Comparison of ENCODE assay signal across 15 cellular contexts in genomic region chr6:88616380-88616779, GRCh38.
DNase-seq lines count a peak whose midpoint lies in the region; ATAC-seq lines count a peak whose summit lies in the region.
"Had no signal": no experiment of that assay in that cellular context is flagged by ENCODE, and none has a peak within 500 bp of the region (broad histone marks: within the 10 kb centered on the region; RNA-seq: fewer than 3 reads in every experiment).

No MANE protein-coding gene starts in this region.

- peak overlapping the region; percentile 95 for H3K27ac Mint-ChIP-seq in memory B cell
- H3K27ac Mint-ChIP-seq: activated CD8-positive, alpha-beta memory T cell treated with anti-CD3 and anti-CD28 coated beads, Interleukin-2, amount 10 ng/mL, durations not matched to agents 7 days and 5 days; dendritic cell treated with granulocyte-macrophage colony-stimulating factor and Interleukin-4, amounts not matched to agents 40 ng/mL and 50 ng/mL, for 4 days had no signal

- peaks cover 30% of the 10 kb centered on the region for H3K36me3 Mint-ChIP-seq in memory B cell

- no peaks in the 10 kb centered on the region for H3K27me3 Mint-ChIP-seq in memory B cell
- H3K27me3 Mint-ChIP-seq: activated CD8-positive, alpha-beta memory T cell treated with anti-CD3 and anti-CD28 coated beads, Interleukin-2, amount 10 ng/mL, durations not matched to agents 7 days and 5 days; dendritic cell treated with granulocyte-macrophage colony-stimulating factor and Interleukin-4, amounts not matched to agents 40 ng/mL and 50 ng/mL, for 4 days had no signal

- peaks cover 20% of the 10 kb centered on the region for H3K4me1 Mint-ChIP-seq in memory B cell
- H3K4me1 Mint-ChIP-seq: activated CD8-positive, alpha-beta memory T cell treated with anti-CD3 and anti-CD28 coated beads, Interleukin-2, amount 10 ng/mL, durations not matched to agents 7 days and 5 days had no signal

- ATAC-seq in GM18861 (IDR thresholded peaks at IDR 0.05; ENCODE audit: unreplicated experiment) (peak; percentile 56), GM21447 (IDR thresholded peaks at IDR 0.05; ENCODE audit: unreplicated experiment) (peak; percentile 60), HG02970 (IDR thresholded peaks at IDR 0.05; ENCODE audit: low FRiP score, unreplicated experiment) (peak; percentile 56), memory B cell (ENCODE audit: low read depth) (peak; percentile 75), HG03521 (IDR thresholded peaks at IDR 0.05; ENCODE audit: unreplicated experiment) (no peak)
- ATAC-seq: activated CD8-positive, alpha-beta memory T cell treated with anti-CD3 and anti-CD28 coated beads, Interleukin-2, amount 10 ng/mL, durations not matched to agents 7 days and 5 days; HCT116; heart right ventricle; left cardiac atrium had no signal

- DNase-seq in memory B cell (ENCODE audit: low spot score in 2 of 2) (no peak), CD1c-positive myeloid dendritic cell (ENCODE audit: extremely low spot score) (no peak), nucleus accumbens (lab: John Stamatoyannopoulos, UW) (no peak), epidermal melanocyte (ENCODE audit: insufficient read length, low spot score) (no peak)
- DNase-seq: activated CD8-positive, alpha-beta memory T cell treated with anti-CD3 and anti-CD28 coated beads, Interleukin-2, amount 10 ng/mL, durations not matched to agents 7 days and 5 days; activated naive CD4-positive, alpha-beta T cell; heart right ventricle; left cardiac atrium; NCI-H774 had no signal

- H3K9me3 Mint-ChIP-seq in memory B cell, result peaks cover 1% of the 10 kb centered on the region
- H3K9me3 Mint-ChIP-seq: dendritic cell treated with granulocyte-macrophage colony-stimulating factor and Interleukin-4, amounts not matched to agents 40 ng/mL and 50 ng/mL, for 4 days had no signal

- peak overlapping the region; percentile 35 for H3K4me3 Mint-ChIP-seq in memory B cell
- H3K4me3 Mint-ChIP-seq: activated CD8-positive, alpha-beta memory T cell treated with anti-CD3 and anti-CD28 coated beads, Interleukin-2, amount 10 ng/mL, durations not matched to agents 7 days and 5 days; dendritic cell treated with granulocyte-macrophage colony-stimulating factor and Interleukin-4, amounts not matched to agents 40 ng/mL and 50 ng/mL, for 4 days had no signal
